ENCODE assay signal across 25 cellular contexts in the genomic region with DNA sequence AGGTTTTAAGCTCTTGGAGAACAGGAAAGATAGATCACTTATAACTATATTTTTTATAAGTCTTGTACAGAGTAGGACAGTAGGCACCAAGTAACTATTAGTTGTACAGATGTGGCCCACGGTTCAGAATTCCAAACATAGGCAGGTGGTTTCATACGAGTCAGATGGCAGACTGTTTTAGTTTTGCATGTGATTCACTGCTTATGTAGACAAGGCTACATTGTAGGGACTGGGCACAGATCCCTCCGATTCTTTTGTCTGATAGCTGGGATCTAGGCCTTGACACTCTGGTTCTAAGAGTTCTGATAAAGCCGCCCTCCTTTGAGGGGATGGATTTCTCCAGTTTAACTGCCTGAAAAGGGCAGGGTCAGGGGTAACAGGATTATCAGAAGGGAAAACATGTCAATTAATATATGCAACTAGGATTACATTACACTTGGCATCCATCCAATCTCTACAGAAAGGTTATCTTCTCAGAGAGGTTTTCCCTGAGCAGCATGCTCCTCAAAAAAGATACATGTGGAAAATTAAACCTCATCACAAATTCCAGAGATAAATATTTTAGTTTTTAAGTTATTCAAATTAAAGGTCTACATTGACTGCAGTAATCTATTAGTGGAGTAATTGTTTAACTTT.
DNase-seq lines count a peak whose midpoint lies in the region; ATAC-seq and TF ChIP-seq lines count a peak whose summit lies in the region.
"Had no signal": no experiment of that assay in that cellular context is flagged by ENCODE, and none has a peak within 500 bp of the region (broad histone marks: within the 10 kb centered on the region; RNA-seq: fewer than 3 reads in every experiment).

No MANE protein-coding gene starts in this region.

- no peak for TF ChIP-seq EP300 in Ishikawa (IDR thresholded peaks at IDR 0.05; ENCODE audit: borderline replicate concordance)

- no peak for TF ChIP-seq RAD21 in Ishikawa (IDR thresholded peaks at IDR 0.05; ENCODE audit: low read depth)

- ATAC-seq in GM19467 (IDR thresholded peaks at IDR 0.05; ENCODE audit: unreplicated experiment) (no peak), GM21737 (IDR thresholded peaks at IDR 0.05; ENCODE audit: unreplicated experiment) (no peak), GM19328 (IDR thresholded peaks at IDR 0.05; ENCODE audit: unreplicated experiment) (no peak)
- ATAC-seq: activated naive CD4-positive, alpha-beta T cell treated with anti-CD3 and anti-CD28 coated beads, Interleukin-2, amount 50 U/mL, for 72 hours; CD8-positive, alpha-beta T cell; heart right ventricle; left colon; stimulated activated naive CD8-positive, alpha-beta T cell treated with anti-CD3 and anti-CD28 coated beads, Interleukin-15, Interleukin-2, amounts not matched to agents 100 U/mL and 50 U/mL, for 24 hours had no signal

- peak; percentile 59 for DNase-seq in DMS 273 treated with DMSO at 0.1 percent for 48 hours (lab: John Stamatoyannopoulos, UW)
- DNase-seq in NCI-H69 (lab: John Stamatoyannopoulos, UW): peak; percentile 26
- peak; percentile 29 for DNase-seq in globus pallidus (ENCODE audit: low spot score)
- DNase-seq: activated CD4-positive, alpha-beta T cell treated with anti-CD3 and anti-CD28 coated beads for 48 hours; aorta; CD8-positive, alpha-beta T cell; central memory CD4-positive, alpha-beta T cell; dermis blood vessel endothelial cell; heart right ventricle; HFFc6; left colon; NCI-H1694 treated with DMSO at 0.1 percent for 48 hours; NCI-H774; nucleus accumbens; Peyer's patch; retina; stimulated activated CD4-positive, alpha-beta T cell treated with anti-CD3 and anti-CD28 coated beads, Interleukin-12 subunit alpha, Interleukin-12 subunit beta, amount 100 ng/mL, for 4 hours; stimulated activated CD4-positive, alpha-beta T cell treated with anti-CD3 and anti-CD28 coated beads, Interleukin-4, amount 100 ng/mL, for 4 hours; stimulated activated naive CD8-positive, alpha-beta T cell treated with anti-CD3 and anti-CD28 coated beads, Interleukin-15, Interleukin-2, amounts not matched to agents 100 U/mL and 50 U/mL, for 24 hours; thyroid gland had no signal

TF ChIP-seq in Ishikawa, 13 proteins besides CTCF, POLR2A, EP300 and RAD21:
- TF ChIP-seq YY1 (IDR thresholded peaks at IDR 0.05; ENCODE audit: low read depth) (no peak), NFIC (IDR thresholded peaks at IDR 0.05) (peak; percentile 34; the same call in 1 of the 2 replicates), ZBTB7A (IDR thresholded peaks at IDR 0.05; ENCODE audit: low read depth) (no peak)
- TF ChIP-seq, protein P1, sequence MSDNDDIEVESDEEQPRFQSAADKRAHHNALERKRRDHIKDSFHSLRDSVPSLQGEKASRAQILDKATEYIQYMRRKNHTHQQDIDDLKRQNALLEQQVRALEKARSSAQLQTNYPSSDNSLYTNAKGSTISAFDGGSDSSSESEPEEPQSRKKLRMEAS (IDR thresholded peaks at IDR 0.05): no peak
